1 cellular context compared by ENCODE assay signal in the genomic region with DNA sequence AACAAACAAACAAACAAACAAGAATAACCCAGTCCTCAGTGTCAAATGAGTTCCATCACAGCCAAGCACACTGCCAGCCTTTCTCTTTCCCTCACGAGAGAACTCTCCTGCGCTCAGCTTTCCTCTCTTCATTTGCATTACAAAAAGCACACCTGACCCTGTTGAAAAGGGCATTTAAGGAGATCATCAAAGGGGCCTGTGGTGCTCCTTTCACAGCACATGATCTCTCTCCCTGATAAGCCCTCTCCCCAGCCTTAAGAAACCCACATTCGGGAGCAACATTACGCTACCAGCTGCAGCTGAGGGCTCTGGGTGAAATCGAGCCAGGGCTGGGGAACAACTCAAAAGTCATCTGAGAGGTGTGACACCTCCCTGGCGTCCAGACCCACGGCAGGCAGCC.
TF ChIP-seq lines count a peak whose summit lies in the region.

No MANE protein-coding gene starts in this region.

TF ChIP-seq in GM23338, 12 proteins besides CTCF, POLR2A, EP300 and RAD21 (continued from another document):
- TF ChIP-seq, protein P1, sequence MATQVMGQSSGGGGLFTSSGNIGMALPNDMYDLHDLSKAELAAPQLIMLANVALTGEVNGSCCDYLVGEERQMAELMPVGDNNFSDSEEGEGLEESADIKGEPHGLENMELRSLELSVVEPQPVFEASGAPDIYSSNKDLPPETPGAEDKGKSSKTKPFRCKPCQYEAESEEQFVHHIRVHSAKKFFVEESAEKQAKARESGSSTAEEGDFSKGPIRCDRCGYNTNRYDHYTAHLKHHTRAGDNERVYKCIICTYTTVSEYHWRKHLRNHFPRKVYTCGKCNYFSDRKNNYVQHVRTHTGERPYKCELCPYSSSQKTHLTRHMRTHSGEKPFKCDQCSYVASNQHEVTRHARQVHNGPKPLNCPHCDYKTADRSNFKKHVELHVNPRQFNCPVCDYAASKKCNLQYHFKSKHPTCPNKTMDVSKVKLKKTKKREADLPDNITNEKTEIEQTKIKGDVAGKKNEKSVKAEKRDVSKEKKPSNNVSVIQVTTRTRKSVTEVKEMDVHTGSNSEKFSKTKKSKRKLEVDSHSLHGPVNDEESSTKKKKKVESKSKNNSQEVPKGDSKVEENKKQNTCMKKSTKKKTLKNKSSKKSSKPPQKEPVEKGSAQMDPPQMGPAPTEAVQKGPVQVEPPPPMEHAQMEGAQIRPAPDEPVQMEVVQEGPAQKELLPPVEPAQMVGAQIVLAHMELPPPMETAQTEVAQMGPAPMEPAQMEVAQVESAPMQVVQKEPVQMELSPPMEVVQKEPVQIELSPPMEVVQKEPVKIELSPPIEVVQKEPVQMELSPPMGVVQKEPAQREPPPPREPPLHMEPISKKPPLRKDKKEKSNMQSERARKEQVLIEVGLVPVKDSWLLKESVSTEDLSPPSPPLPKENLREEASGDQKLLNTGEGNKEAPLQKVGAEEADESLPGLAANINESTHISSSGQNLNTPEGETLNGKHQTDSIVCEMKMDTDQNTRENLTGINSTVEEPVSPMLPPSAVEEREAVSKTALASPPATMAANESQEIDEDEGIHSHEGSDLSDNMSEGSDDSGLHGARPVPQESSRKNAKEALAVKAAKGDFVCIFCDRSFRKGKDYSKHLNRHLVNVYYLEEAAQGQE (IDR thresholded peaks at IDR 0.05; ENCODE audit: unreplicated experiment) = no peak
- no peak for TF ChIP-seq CREB1 (CRISPR knock-in tag; IDR thresholded peaks at IDR 0.05; ENCODE audit: low read depth)
